In the genomic region with DNA sequence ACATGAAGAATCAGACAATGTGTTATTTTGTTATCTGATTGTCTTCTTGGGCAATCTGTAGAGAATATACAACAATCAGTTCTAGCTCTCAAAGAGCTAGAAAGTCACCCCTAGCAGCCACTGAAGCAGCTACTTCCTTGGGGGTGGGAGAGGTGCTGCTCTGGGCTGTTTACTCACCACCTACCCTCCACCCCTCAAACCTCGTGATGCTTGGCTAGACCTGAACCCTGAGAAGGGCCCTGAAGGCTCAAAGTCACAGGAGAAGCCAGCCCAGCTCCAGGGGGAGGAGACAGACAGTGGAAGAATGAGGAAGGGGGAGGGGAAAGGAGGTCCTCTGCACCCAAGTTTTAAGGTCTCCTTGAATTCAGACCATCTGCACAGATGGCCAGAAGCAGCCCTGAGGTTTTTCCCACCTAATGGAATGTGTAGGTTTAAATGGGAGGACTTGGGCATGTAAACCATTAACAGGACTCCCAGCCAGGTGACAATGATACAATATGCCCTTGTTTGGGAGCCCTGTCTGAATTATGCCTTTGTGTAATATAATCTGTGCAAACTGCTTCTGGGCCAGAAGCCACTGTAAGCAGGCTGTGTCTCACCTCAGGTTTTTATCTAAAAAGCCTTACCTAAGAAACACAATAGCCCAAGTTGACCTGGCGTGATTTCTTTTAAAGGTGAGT, we compare ENCODE assay signal across 12 cellular contexts.
DNase-seq lines count a peak whose midpoint lies in the region; ATAC-seq and TF ChIP-seq lines count a peak whose summit lies in the region.
"Had no signal": no experiment of that assay in that cellular context is flagged by ENCODE, and none has a peak within 500 bp of the region (broad histone marks: within the 10 kb centered on the region; RNA-seq: fewer than 3 reads in every experiment).

No MANE protein-coding gene starts in this region.

- no peaks in the 10 kb centered on the region for H3K27me3 ChIP-seq in prostate gland (replicated peaks; ENCODE audit: insufficient read depth)
- H3K27me3 ChIP-seq: tibial artery had no signal

- no peaks in the 10 kb centered on the region for H3K36me3 ChIP-seq in prostate gland
- H3K36me3 ChIP-seq: tibial artery had no signal

- no peaks in the 10 kb centered on the region for H3K4me1 ChIP-seq in prostate gland (replicated peaks)
- H3K4me1 ChIP-seq: tibial artery had no signal

- H3K4me3 ChIP-seq in prostate gland, result no peak overlapping the region
- H3K4me3 ChIP-seq: tibial artery had no signal

- no peak for TF ChIP-seq POLR2A in prostate gland (IDR thresholded peaks at IDR 0.05)

- DNase-seq in NCI-H2081 (lab: John Stamatoyannopoulos, UW) (peak; percentile 10 to 25), NCI-H2081 treated with DMSO at 0.1 percent for 48 hours (lab: John Stamatoyannopoulos, UW) (no peak), NCI-H526 treated with DMSO at 0.1 percent for 48 hours (lab: John Stamatoyannopoulos, UW) (peak; percentile 67), iPS-NIHi11 (ENCODE audit: low spot score) (peak; percentile 8), prostate gland (ENCODE audit: low spot score) (peak; percentile 41), NCI-H446 treated with DMSO at 0.1 percent for 48 hours (lab: John Stamatoyannopoulos, UW) (no peak)
- DNase-seq: 8988T; stimulated activated CD4-positive, alpha-beta T cell treated with anti-CD3 and anti-CD28 coated beads, Interleukin-4, amount 100 ng/mL, for 1 hour; stimulated activated CD8-positive, alpha-beta memory T cell treated with anti-CD3 and anti-CD28 coated beads, Interleukin-4, amount 100 ng/mL, for 48 hours; tibial artery had no signal

- TF ChIP-seq CTCF in prostate gland (IDR thresholded peaks at IDR 0.05), result no peak

- H3K9me3 ChIP-seq in prostate gland, result no peaks in the 10 kb centered on the region

- H3K27ac ChIP-seq in prostate gland, result peak overlapping the region in 1 of 2 donors; percentile 42
- H3K27ac ChIP-seq: tibial artery had no signal

- ATAC-seq in GM18909 (IDR thresholded peaks at IDR 0.05; ENCODE audit: poor library complexity, unreplicated experiment), result no peak
- no peak for ATAC-seq in HG02981 (IDR thresholded peaks at IDR 0.05; ENCODE audit: unreplicated experiment)

- intact Hi-C loops in prostate gland (cut with DNase I), result no loop called here

- 35% methylated on average over 2 of the region's 2 CpGs for WGBS in prostate gland

Comparison
In these comparisons a context has a peak if more than half of its experiments do, and no peak if none do; other contexts are left out.
1. DNase-seq: peak in NCI-H2081 (2 of 2), NCI-H526 treated with DMSO at 0.1 percent for 48 hours (single experiment), iPS-NIHi11 (single experiment) and prostate gland (single experiment); none in NCI-H2081 treated with DMSO at 0.1 percent for 48 hours (single experiment) and NCI-H446 treated with DMSO at 0.1 percent for 48 hours (single experiment).